15 cellular contexts compared by ENCODE assay signal in the genomic region with DNA sequence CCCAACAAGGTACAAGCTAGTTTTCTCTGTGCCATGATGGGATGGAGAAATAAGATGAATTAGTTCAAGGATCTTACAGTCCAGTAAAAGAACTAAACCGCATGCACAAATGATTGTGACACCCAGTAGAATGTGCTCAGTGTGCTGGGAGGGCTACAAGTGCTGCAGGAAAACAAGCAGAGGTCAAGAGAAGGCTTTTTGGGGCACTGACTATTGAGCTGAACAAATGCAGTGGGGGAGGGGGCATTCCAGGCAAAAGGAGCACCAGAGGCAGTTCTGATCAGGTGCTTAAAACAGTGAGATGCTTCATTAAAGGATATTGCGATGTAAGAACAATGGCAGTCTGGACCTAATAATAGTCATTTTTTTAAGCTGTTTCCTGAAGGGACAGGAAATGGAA. TPM values are rescaled to one million over a fixed set of nuclear protein-coding genes. Genes with fewer than 3 reads are reported as not detected.
DNase-seq lines count a peak whose midpoint lies in the region; ATAC-seq and TF ChIP-seq lines count a peak whose summit lies in the region.
"Had no signal": no experiment of that assay in that cellular context is flagged by ENCODE, and none has a peak within 500 bp of the region (broad histone marks: within the 10 kb centered on the region; RNA-seq: fewer than 3 reads in every experiment).

No MANE protein-coding gene starts in this region.

- TF ChIP-seq CTCF in nephron progenitor cell (IDR thresholded peaks at IDR 0.05): no peak

- no peak overlapping the region for H3K4me3 ChIP-seq in BLaER1 treated with 17β-estradiol and CSF1 and Interleukin-3, amounts not matched to agents 10 nM and 100 nM
- no peak overlapping the region for H3K4me3 ChIP-seq in iPS-20b (ENCODE audit: low read length)

- no peaks in the 10 kb centered on the region for H3K9me3 Mint-ChIP-seq in activated CD4-positive, alpha-beta memory T cell treated with anti-CD3 and anti-CD28 coated beads, Interleukin-2, amount 10 ng/mL, durations not matched to agents 7 days and 5 days
- H3K9me3 Mint-ChIP-seq in activated CD4-positive, alpha-beta memory T cell treated with anti-CD3 and anti-CD28 coated beads for 36 hours: no peaks in the 10 kb centered on the region
- H3K9me3 Mint-ChIP-seq in nephron progenitor cell: no peaks in the 10 kb centered on the region
- H3K9me3 Mint-ChIP-seq: CD4-positive, alpha-beta T cell; IgD-negative memory B cell had no signal

- no peaks in the 10 kb centered on the region; a peak in 1 of 22 replicates for H4K20me1 ChIP-seq in BLaER1 treated with 17β-estradiol and CSF1 and Interleukin-3, amounts not matched to agents 10 nM and 100 nM

- H3K27ac Mint-ChIP-seq in activated CD4-positive, alpha-beta memory T cell treated with anti-CD3 and anti-CD28 coated beads, Interleukin-2, amount 10 ng/mL, durations not matched to agents 7 days and 5 days: peak overlapping the region; percentile 41
- H3K27ac Mint-ChIP-seq in activated CD4-positive, alpha-beta memory T cell treated with anti-CD3 and anti-CD28 coated beads for 36 hours: no peak overlapping the region
- H3K27ac Mint-ChIP-seq in nephron progenitor cell: peak overlapping the region; percentile 20
- H3K27ac Mint-ChIP-seq: CD4-positive, alpha-beta T cell had no signal

- no peak for DNase-seq in activated CD4-positive, alpha-beta memory T cell treated with anti-CD3 and anti-CD28 coated beads, Interleukin-2, amount 10 ng/mL, durations not matched to agents 7 days and 5 days
- DNase-seq in activated CD4-positive, alpha-beta memory T cell treated with anti-CD3 and anti-CD28 coated beads for 36 hours: no peak
- DNase-seq in nephron progenitor cell (no peak), OCI-M2 (lab: John Stamatoyannopoulos, UW; ENCODE audit: unreplicated experiment) (no peak), Right ventricle myocardium inferior (ENCODE audit: missing footprints) (no peak), NCI-H1092 (lab: John Stamatoyannopoulos, UW) (no peak)
- DNase-seq: 8988T; Caco-2; CD4-positive, alpha-beta T cell; HCEC 1CT had no signal

- H3K27me3 ChIP-seq in BLaER1 treated with 17β-estradiol and CSF1 and Interleukin-3, amounts not matched to agents 10 nM and 100 nM: peaks cover 0 to 6% (median 0%) of the 10 kb centered on the region in 11 experiments; a peak in 9 of 22 replicates
- H3K27me3 ChIP-seq in iPS-20b (ENCODE audit: insufficient read depth, low read length): peaks cover 14% of the 10 kb centered on the region

- H3K9ac ChIP-seq in BLaER1 treated with 17β-estradiol and CSF1 and Interleukin-3, amounts not matched to agents 10 nM and 100 nM: no peak overlapping the region
- peak overlapping the region; percentile 35; the same call in 1 of the 2 replicates for H3K9ac ChIP-seq in iPS-20b (ENCODE audit: low read depth, low read length)

- H3K27me3 Mint-ChIP-seq in activated CD4-positive, alpha-beta memory T cell treated with anti-CD3 and anti-CD28 coated beads, Interleukin-2, amount 10 ng/mL, durations not matched to agents 7 days and 5 days: no peaks in the 10 kb centered on the region
- H3K27me3 Mint-ChIP-seq in activated CD4-positive, alpha-beta memory T cell treated with anti-CD3 and anti-CD28 coated beads for 36 hours: no peaks in the 10 kb centered on the region
- peaks cover 37% of the 10 kb centered on the region for H3K27me3 Mint-ChIP-seq in nephron progenitor cell (ENCODE audit: low read depth, poor library complexity)

- ATAC-seq in Right ventricle myocardium inferior: no peak

- H3K27ac ChIP-seq in BLaER1 treated with 17β-estradiol and CSF1 and Interleukin-3, amounts not matched to agents 10 nM and 100 nM: no peak overlapping the region
- H3K27ac ChIP-seq in iPS-20b (ENCODE audit: low read length): no peak overlapping the region
- H3K27ac ChIP-seq: C4-2B had no signal

- no peak overlapping the region for H3K4me3 Mint-ChIP-seq in activated CD4-positive, alpha-beta memory T cell treated with anti-CD3 and anti-CD28 coated beads, Interleukin-2, amount 10 ng/mL, durations not matched to agents 7 days and 5 days
- no peak overlapping the region for H3K4me3 Mint-ChIP-seq in activated CD4-positive, alpha-beta memory T cell treated with anti-CD3 and anti-CD28 coated beads for 36 hours
- H3K4me3 Mint-ChIP-seq in nephron progenitor cell: no peak overlapping the region
- H3K4me3 Mint-ChIP-seq: CD4-positive, alpha-beta T cell had no signal

- H3K4me1 ChIP-seq in BLaER1 treated with 17β-estradiol and CSF1 and Interleukin-3, amounts not matched to agents 10 nM and 100 nM: peaks cover 5 to 97% (median 60%) of the 10 kb centered on the region in 10 experiments; a peak in 18 of 20 replicates
- H3K4me1 ChIP-seq in iPS-20b (ENCODE audit: insufficient read depth, low read length): peaks cover 3% of the 10 kb centered on the region; the same call in 1 of the 2 replicates

- intact Hi-C loops in activated CD4-positive, alpha-beta memory T cell treated with anti-CD3 and anti-CD28 coated beads for 36 hours (cut with micrococcal nuclease): no loop called here
- intact Hi-C loops in Right ventricle myocardium inferior (cut with DNase I): no loop called here

- peaks cover 0 to 24% (median 0%) of the 10 kb centered on the region in 11 experiments; a peak in 6 of 22 replicates for H3K36me3 ChIP-seq in BLaER1 treated with 17β-estradiol and CSF1 and Interleukin-3, amounts not matched to agents 10 nM and 100 nM
- H3K36me3 ChIP-seq in iPS-20b (ENCODE audit: insufficient read depth, low read depth, low read length): no peaks in the 10 kb centered on the region

- peak overlapping the region in 7 of 11 experiments; percentile 23 to 89 (median 73); a peak in 12 of 22 replicates for H3K4me2 ChIP-seq in BLaER1 treated with 17β-estradiol and CSF1 and Interleukin-3, amounts not matched to agents 10 nM and 100 nM

- CTCF ChIA-PET in activated CD4-positive, alpha-beta memory T cell treated with anti-CD3 and anti-CD28 coated beads, Interleukin-2, amount 10 ng/mL, durations not matched to agents 7 days and 5 days (lab: Charles Lee): interaction anchor here (1.2 kb wide), 1 partner anchor 128 kb away, joined by 4 read pairs; no protein-coding TSS in a partner anchor
- CTCF ChIA-PET in activated CD4-positive, alpha-beta memory T cell treated with anti-CD3 and anti-CD28 coated beads for 36 hours (lab: Charles Lee): interaction anchor here (0.6 kb wide), 1 partner anchor 142 kb away, joined by 3 read pairs; no protein-coding TSS in a partner anchor

- H3K4me1 Mint-ChIP-seq in activated CD4-positive, alpha-beta memory T cell treated with anti-CD3 and anti-CD28 coated beads, Interleukin-2, amount 10 ng/mL, durations not matched to agents 7 days and 5 days: peaks cover 52% of the 10 kb centered on the region
- peaks cover 20% of the 10 kb centered on the region for H3K4me1 Mint-ChIP-seq in activated CD4-positive, alpha-beta memory T cell treated with anti-CD3 and anti-CD28 coated beads for 36 hours (ENCODE audit: low read depth)
- no peaks in the 10 kb centered on the region for H3K4me1 Mint-ChIP-seq in nephron progenitor cell

- H3K9me3 ChIP-seq in BLaER1 treated with 17β-estradiol and CSF1 and Interleukin-3, amounts not matched to agents 10 nM and 100 nM (replicated peaks in 1 of 11): peaks cover 0 to 13% (median 0%) of the 10 kb centered on the region in 11 experiments; a peak in 4 of 22 replicates
- no peaks in the 10 kb centered on the region for H3K9me3 ChIP-seq in iPS-20b (ENCODE audit: insufficient read depth, low read depth, low read length)
- H3K9me3 ChIP-seq: Caco-2 had no signal

- POLR2A ChIA-PET in activated CD4-positive, alpha-beta memory T cell treated with anti-CD3 and anti-CD28 coated beads, Interleukin-2, amount 10 ng/mL, durations not matched to agents 7 days and 5 days (lab: Charles Lee): no interaction called here
- POLR2A ChIA-PET in activated CD4-positive, alpha-beta memory T cell treated with anti-CD3 and anti-CD28 coated beads for 36 hours (lab: Charles Lee): no interaction called here

- H3K36me3 Mint-ChIP-seq in activated CD4-positive, alpha-beta memory T cell treated with anti-CD3 and anti-CD28 coated beads, Interleukin-2, amount 10 ng/mL, durations not matched to agents 7 days and 5 days (ENCODE audit: low read depth): peaks cover 39% of the 10 kb centered on the region
- peaks cover 30% of the 10 kb centered on the region for H3K36me3 Mint-ChIP-seq in activated CD4-positive, alpha-beta memory T cell treated with anti-CD3 and anti-CD28 coated beads for 36 hours
- no peaks in the 10 kb centered on the region for H3K36me3 Mint-ChIP-seq in nephron progenitor cell (ENCODE audit: low read depth)
- H3K36me3 Mint-ChIP-seq: IgD-negative memory B cell had no signal

RNA-seq across cellular contexts. Expression of gene SLC27A2, which starts 6.0 kb away (rescaled TPM):
- total RNA-seq in activated CD4-positive, alpha-beta memory T cell treated with anti-CD3 and anti-CD28 coated beads, Interleukin-2, amount 10 ng/mL, durations not matched to agents 7 days and 5 days: 10 to 100 TPM; 29.5 to 30.3 TPM
- 10 to 100 TPM; 22.5 to 24.3 TPM for total RNA-seq in activated CD4-positive, alpha-beta memory T cell treated with anti-CD3 and anti-CD28 coated beads for 36 hours
- total RNA-seq in Right ventricle myocardium inferior: not detected
- total RNA-seq: H4 had no signal

Comparison
In these comparisons a context has a peak if more than half of its experiments do, and no peak if none do; other contexts are left out.
1. RNA of gene SLC27A2, which starts 6.0 kb away (total RNA-seq): 29.5 to 30.3 TPM in activated CD4-positive, alpha-beta memory T cell treated with anti-CD3 and anti-CD28 coated beads, Interleukin-2, amount 10 ng/mL, durations not matched to agents 7 days and 5 days and 22.5 to 24.3 TPM in activated CD4-positive, alpha-beta memory T cell treated with anti-CD3 and anti-CD28 coated beads for 36 hours; not detected in Right ventricle myocardium inferior (single experiment); every median in the first group is over 10 times any median in the second.